21 cellular contexts compared by ENCODE assay signal in the genomic region with DNA sequence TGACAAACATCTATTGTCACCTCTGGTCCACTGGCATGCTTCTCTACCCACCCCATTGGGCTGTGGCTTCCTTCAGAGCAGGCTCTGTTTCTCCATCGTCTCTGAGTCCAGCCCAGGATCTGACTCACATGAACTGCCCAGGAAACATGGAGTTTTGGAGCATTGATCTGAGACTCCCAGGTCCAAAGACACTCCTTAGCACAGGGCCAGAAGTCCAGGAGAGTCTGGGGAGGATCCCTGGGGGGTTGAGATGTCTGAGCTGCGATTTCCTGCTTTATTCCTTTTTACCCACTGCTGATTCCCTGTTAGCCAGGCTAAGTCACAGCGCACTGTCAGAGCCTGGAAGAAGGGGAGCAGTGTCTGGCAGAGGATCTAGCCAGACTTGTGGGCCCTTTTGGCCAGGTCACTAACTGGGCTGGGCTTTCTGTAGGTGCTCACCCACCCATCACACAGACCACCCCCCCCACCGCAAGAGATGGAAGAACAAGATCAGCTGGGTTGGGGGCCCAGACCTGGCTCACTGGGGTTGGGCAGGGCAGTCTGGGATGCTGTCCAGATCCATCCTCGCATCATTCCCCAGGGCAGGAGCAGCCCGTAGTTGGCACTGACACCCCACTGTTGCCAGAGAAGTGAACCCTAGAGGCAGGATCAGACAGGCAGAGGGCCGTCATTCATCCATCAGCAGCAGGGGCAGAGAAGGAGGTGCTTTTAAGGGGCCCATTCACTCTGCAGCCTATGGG. TPM values are rescaled to one million over a fixed set of nuclear protein-coding genes. Genes with fewer than 3 reads are reported as not detected.
DNase-seq lines count a peak whose midpoint lies in the region; ATAC-seq and TF ChIP-seq lines count a peak whose summit lies in the region.
"Had no signal": no experiment of that assay in that cellular context is flagged by ENCODE, and none has a peak within 500 bp of the region (broad histone marks: within the 10 kb centered on the region; RNA-seq: fewer than 3 reads in every experiment).

No MANE protein-coding gene starts in this region.

- H3F3A ChIP-seq in PC-3 (ENCODE audit: low read length, unreplicated experiment) = no peaks in the 10 kb centered on the region

- no peaks in the 10 kb centered on the region for H3K79me2 ChIP-seq in PC-3 (ENCODE audit: low read length)

- H3K9me2 ChIP-seq in PC-3 (replicated peaks; ENCODE audit: low read length) = no peaks in the 10 kb centered on the region

- POLR2A ChIA-PET in PC-3 (lab: Charles Lee; ENCODE audit: unreplicated experiment) = interaction anchor here (0.6 to 0.7 kb wide), 2 partner anchors 82 to 214 kb away, joined by 3 to 6 read pairs; no protein-coding TSS in a partner anchor

- H3K4me2 ChIP-seq in PC-3 (ENCODE audit: low read length) = no peak overlapping the region

- TF ChIP-seq CTCF in PC-3 (conservative IDR thresholded peaks at IDR 0.05; ENCODE audit: low read depth, low read length) (no peak), spleen (IDR thresholded peaks at IDR 0.05 in 8 of 11, conservative IDR thresholded peaks at IDR 0.05 in 3 of 11) (no peak)

- no peaks in the 10 kb centered on the region for H3K4me1 ChIP-seq in PC-3 (ENCODE audit: insufficient read depth, low read length)
- peaks cover 0 to 12% (median 0%) of the 10 kb centered on the region in 6 donors for H3K4me1 ChIP-seq in spleen

- 55 to 74% (median 68%) methylated on average over 3 to 7 of the region's 7 CpGs for WGBS in spleen, 5 donors

- no peak overlapping the region for H2AFZ ChIP-seq in PC-3 (ENCODE audit: low read length)

- no peak overlapping the region for H3K4me3 ChIP-seq in PC-3 (ENCODE audit: low read length)
- no peak overlapping the region for H3K4me3 ChIP-seq in spleen
- H3K4me3 ChIP-seq: GM12878, K562 had no signal

- DNase-seq in activated effector memory CD4-positive, alpha-beta T cell treated with anti-CD3 and anti-CD28 coated beads, Interleukin-2, amount 50 U/mL, for 16 hours = peak; percentile 37
- no peak for DNase-seq in activated effector memory CD4-positive, alpha-beta T cell treated with Interleukin-2 at 50 U/mL for 16 hours
- DNase-seq in PC-3 (no peak), islet precursor cell (peak; percentile 32), spleen (peak; percentile 61), NCI-H2029 treated with DMSO at 0.1 percent for 48 hours (lab: John Stamatoyannopoulos, UW) (no peak)
- DNase-seq in activated CD8-positive, alpha-beta memory T cell treated with anti-CD3 and anti-CD28 coated beads for 24 hours = no peak
- no peak for DNase-seq in stimulated activated CD4-positive, alpha-beta T cell treated with anti-CD3 and anti-CD28 coated beads, Interleukin-1b, Interleukin-23, amount 100 ng/mL, for 48 hours
- DNase-seq: BE2C; CD4-positive, alpha-beta T cell; DMS153; GF-D8; GOT3; NCI-H1105; NCI-H1694; NCI-H524 treated with DMSO at 0.1 percent for 48 hours had no signal

- H3K27ac ChIP-seq in PC-3 (ENCODE audit: low read length) (no peak overlapping the region), spleen (no peak overlapping the region)

- intact Hi-C loops in PC-3 (cut with micrococcal nuclease) (no loop called here), spleen (cut with DNase I; ENCODE audit: low total_unique reads) (no loop called here)

- no peak overlapping the region for H3K9ac ChIP-seq in PC-3 (ENCODE audit: low read length)

- BruUV-seq in PC-3 (replicated peaks; lab: Mats Ljungman, UMichigan) = no TSS peak

- H3K9me3 ChIP-seq in PC-3 (ENCODE audit: low read length) (no peaks in the 10 kb centered on the region), spleen (no peaks in the 10 kb centered on the region)
- H3K9me3 ChIP-seq: BE2C had no signal

- ATAC-seq in PC-3 = 0 out of 2 replicates have a peak, but pooled peaks have one; percentile 7
- ATAC-seq: GM12878 had no signal

- CTCF ChIA-PET in PC-3 (lab: Charles Lee) = no interaction called here

- no peaks in the 10 kb centered on the region for H4K20me1 ChIP-seq in PC-3 (ENCODE audit: low read length)

- peaks cover 98% of the 10 kb centered on the region for H3K27me3 ChIP-seq in PC-3 (ENCODE audit: low read length)
- peaks cover 2 to 91% (median 40%) of the 10 kb centered on the region in 7 donors for H3K27me3 ChIP-seq in spleen (replicated peaks in 1 of 7)
- H3K27me3 ChIP-seq: BE2C had no signal

- H3K36me3 ChIP-seq in PC-3 (ENCODE audit: low read depth, low read length) = no peaks in the 10 kb centered on the region
- H3K36me3 ChIP-seq in spleen = no peaks in the 10 kb centered on the region
- H3K36me3 ChIP-seq: BE2C had no signal

- TF ChIP-seq POLR2A in spleen (IDR thresholded peaks at IDR 0.05) = no peak

RNA-seq across cellular contexts. Expression of a gene that starts 3.6 kb away (rescaled TPM):
- total RNA-seq in PC-3 (2014; rRNA removed) = not detected in 2 replicates
- total RNA-seq in spleen = not detected
- not detected for polyA plus RNA-seq in spleen
- total RNA-seq: A172; CD4-positive, alpha-beta T cell; Daoy; GM12878; K562; SK-MEL-5 had no signal
- polyA plus RNA-seq: GM12878, K562 had no signal

RNA-seq across cellular contexts. Expression of a gene that starts 7.3 kb away (rescaled TPM):
- total RNA-seq in PC-3 (2014; rRNA removed) (not detected in 2 replicates), spleen (not detected)
- polyA plus RNA-seq in spleen = not detected
- total RNA-seq: A172; CD4-positive, alpha-beta T cell; Daoy; GM12878; K562; SK-MEL-5 had no signal
- polyA plus RNA-seq: GM12878, K562 had no signal

Comparison
In these comparisons a context has a peak if more than half of its experiments do, and no peak if none do; other contexts are left out.
1. DNase-seq: peak in activated effector memory CD4-positive, alpha-beta T cell treated with anti-CD3 and anti-CD28 coated beads, Interleukin-2, amount 50 U/mL, for 16 hours (single experiment), islet precursor cell (single experiment) and spleen (single experiment); none in activated effector memory CD4-positive, alpha-beta T cell treated with Interleukin-2 at 50 U/mL for 16 hours (single experiment), PC-3 (single experiment), activated CD8-positive, alpha-beta memory T cell treated with anti-CD3 and anti-CD28 coated beads for 24 hours (single experiment), stimulated activated CD4-positive, alpha-beta T cell treated with anti-CD3 and anti-CD28 coated beads, Interleukin-1b, Interleukin-23, amount 100 ng/mL, for 48 hours (single experiment) and NCI-H2029 treated with DMSO at 0.1 percent for 48 hours (single experiment).